8 cellular contexts compared by ENCODE assay signal in genomic region chr13:32427852-32428580, GRCh38. TPM values are rescaled to one million over a fixed set of nuclear protein-coding genes. Genes with fewer than 3 reads are reported as not detected.
DNase-seq lines count a peak whose midpoint lies in the region; ATAC-seq lines count a peak whose summit lies in the region.

Gene N4BP2L1 (minus strand): TSS chr13:32428130. CDS start chr13:32428082, 48 bp downstream.

- no peaks in the 10 kb centered on the region for H3K9me3 ChIP-seq in ectodermal cell (ENCODE audit: control insufficient read depth, low read length)

- ATAC-seq in HG02970 (IDR thresholded peaks at IDR 0.05; ENCODE audit: low FRiP score, unreplicated experiment) (peak; percentile 74), memory B cell (ENCODE audit: low read depth) (peak; percentile 63)

- H3K27me3 ChIP-seq in ectodermal cell (ENCODE audit: control insufficient read depth, insufficient read depth, low read length, poor library complexity, severe bottlenecking): peaks cover 36% of the 10 kb centered on the region

- peak within 1 kb of the TSS; percentile 100 for H3K27ac Mint-ChIP-seq in memory B cell

- peak within 1 kb of the TSS; percentile 47 for H3K4me3 ChIP-seq in ectodermal cell (ENCODE audit: insufficient read depth, low read depth, low read length)

- no peak within 1 kb of the TSS for H3K27ac ChIP-seq in ectodermal cell (ENCODE audit: insufficient read depth, low read depth, low read length, poor library complexity, severe bottlenecking)

- peak within 1 kb of the TSS; percentile 98 for H3K4me3 Mint-ChIP-seq in memory B cell

- H3K36me3 Mint-ChIP-seq in memory B cell: peaks cover 6% of the 10 kb centered on the region

- DNase-seq in NCI-H524 (lab: John Stamatoyannopoulos, UW): peak; percentile 28 to 43
- DNase-seq in NCI-H524 treated with DMSO at 0.1 percent for 48 hours (lab: John Stamatoyannopoulos, UW): no peak
- DNase-seq in NCI-H2227 treated with DMSO at 0.1 percent for 48 hours (lab: John Stamatoyannopoulos, UW): peak; percentile 20
- DNase-seq in activated CD4-positive, alpha-beta T cell treated with anti-CD3 and anti-CD28 coated beads, Interleukin-2, amount 50 U/mL, for 48 hours: peak; percentile 90 to 92
- DNase-seq in memory B cell (ENCODE audit: low spot score in 2 of 2): peak; percentile 76 to 77
- DNase-seq in stimulated activated CD8-positive, alpha-beta memory T cell treated with anti-CD3 and anti-CD28 coated beads, Interleukin-12 subunit alpha, Interleukin-12 subunit beta, amount 100 ng/mL, for 1 hour (ENCODE audit: low read depth): peak; percentile 73

- 4 to 5% methylated on average over 40 of the region's 40 CpGs for WGBS in ectodermal cell, 2 experiments

- no peaks in the 10 kb centered on the region for H3K4me1 ChIP-seq in ectodermal cell (ENCODE audit: control insufficient read depth, insufficient read depth, low read length)

- no peaks in the 10 kb centered on the region for H3K36me3 ChIP-seq in ectodermal cell (ENCODE audit: control insufficient read depth, insufficient read depth, low read length)

- H3K27me3 Mint-ChIP-seq in memory B cell: no peaks in the 10 kb centered on the region

- H3K9me3 Mint-ChIP-seq in memory B cell: no peaks in the 10 kb centered on the region

- peaks cover 28% of the 10 kb centered on the region for H3K4me1 Mint-ChIP-seq in memory B cell

RNA-seq across cellular contexts. Expression of gene N4BP2L1, which starts in this region (rescaled TPM):
- polyA plus RNA-seq in ectodermal cell (2013, experiment 1 of 4): 0.61 TPM
- 0.89 TPM for polyA plus RNA-seq in ectodermal cell (2013, experiment 2 of 4)
- 1.5 TPM for polyA plus RNA-seq in ectodermal cell (2013, experiment 3 of 4)
- polyA plus RNA-seq in ectodermal cell (2013, experiment 4 of 4): 1.1 TPM
